Comparison of ENCODE assay signal across 18 cellular contexts in the genomic region with DNA sequence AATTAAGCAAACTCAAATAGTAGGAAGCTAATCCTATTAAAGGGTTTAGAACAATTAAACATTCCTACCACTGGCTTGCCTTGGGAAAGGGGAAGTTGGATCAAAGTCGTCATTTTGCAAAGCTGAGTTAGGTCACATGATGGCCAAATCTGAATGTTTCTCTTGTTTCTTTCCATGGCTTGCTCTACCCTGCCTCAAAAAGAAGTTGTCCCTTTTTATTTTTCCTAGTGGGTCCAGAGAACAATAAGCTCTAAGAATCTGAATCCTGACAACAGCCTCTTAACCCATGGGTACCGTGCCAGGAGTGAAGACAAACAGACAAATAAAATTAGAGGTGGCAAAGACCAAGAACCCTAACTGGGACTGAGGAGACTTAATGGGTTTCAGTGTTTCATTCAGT. TPM values are rescaled to one million over a fixed set of nuclear protein-coding genes. Genes with fewer than 3 reads are reported as not detected.
DNase-seq lines count a peak whose midpoint lies in the region; ATAC-seq and TF ChIP-seq lines count a peak whose summit lies in the region.
"Had no signal": no experiment of that assay in that cellular context is flagged by ENCODE, and none has a peak within 500 bp of the region (broad histone marks: within the 10 kb centered on the region; RNA-seq: fewer than 3 reads in every experiment).

No MANE protein-coding gene starts in this region.

- H3K4me1 Mint-ChIP-seq in dendritic cell treated with granulocyte-macrophage colony-stimulating factor and Interleukin-4, amounts not matched to agents 40 ng/mL and 50 ng/mL, for 4 days (ENCODE audit: low read depth) = peaks cover 37% of the 10 kb centered on the region
- H3K4me1 Mint-ChIP-seq in neural crest cell = peaks cover 4% of the 10 kb centered on the region

- H3K9me3 Mint-ChIP-seq in dendritic cell treated with granulocyte-macrophage colony-stimulating factor and Interleukin-4, amounts not matched to agents 40 ng/mL and 50 ng/mL, for 4 days = no peaks in the 10 kb centered on the region
- no peaks in the 10 kb centered on the region for H3K9me3 Mint-ChIP-seq in neural crest cell

- H3K4me3 Mint-ChIP-seq in dendritic cell treated with granulocyte-macrophage colony-stimulating factor and Interleukin-4, amounts not matched to agents 40 ng/mL and 50 ng/mL, for 4 days = no peak overlapping the region
- no peak overlapping the region for H3K4me3 Mint-ChIP-seq in neural crest cell

- peak overlapping the region; percentile 81 for H3K27ac Mint-ChIP-seq in dendritic cell treated with granulocyte-macrophage colony-stimulating factor and Interleukin-4, amounts not matched to agents 40 ng/mL and 50 ng/mL, for 4 days
- H3K27ac Mint-ChIP-seq in neural crest cell (ENCODE audit: unreplicated experiment) = peak overlapping the region; percentile 81

- intact Hi-C loops in dendritic cell treated with granulocyte-macrophage colony-stimulating factor and Interleukin-4, amounts not matched to agents 40 ng/mL and 50 ng/mL, for 4 days (cut with micrococcal nuclease) = no loop called here

- no peaks in the 10 kb centered on the region for H3K27me3 Mint-ChIP-seq in dendritic cell treated with granulocyte-macrophage colony-stimulating factor and Interleukin-4, amounts not matched to agents 40 ng/mL and 50 ng/mL, for 4 days
- no peaks in the 10 kb centered on the region for H3K27me3 Mint-ChIP-seq in neural crest cell (ENCODE audit: low read depth)

- H3K36me3 Mint-ChIP-seq in dendritic cell treated with granulocyte-macrophage colony-stimulating factor and Interleukin-4, amounts not matched to agents 40 ng/mL and 50 ng/mL, for 4 days (ENCODE audit: low read depth) = peaks cover 87% of the 10 kb centered on the region
- H3K36me3 Mint-ChIP-seq in neural crest cell (ENCODE audit: low read depth) = peaks cover 17% of the 10 kb centered on the region

- no peak for ATAC-seq in GM18868 (IDR thresholded peaks at IDR 0.05; ENCODE audit: unreplicated experiment)
- ATAC-seq: HepG2, Panc1 had no signal

- no peak for TF ChIP-seq CTCF in neural crest cell (conservative IDR thresholded peaks at IDR 0.05)

- DNase-seq in NCI-H82 (lab: John Stamatoyannopoulos, UW) (peak; percentile 29), NCI-H82 treated with DMSO at 0.1 percent for 48 hours (lab: John Stamatoyannopoulos, UW; ENCODE audit: unreplicated experiment) (no peak), neural crest cell (ENCODE audit: low read depth, low spot score) (no peak), DMS153 treated with DMSO at 0.1 percent for 48 hours (lab: John Stamatoyannopoulos, UW; ENCODE audit: unreplicated experiment) (no peak), T-helper 2 cell (no peak)
- DNase-seq in stimulated activated CD4-positive, alpha-beta T cell treated with anti-CD3 and anti-CD28 coated beads, Interleukin-2, amount 100 ng/mL, for 48 hours = no peak
- DNase-seq: KG1, NCI-H1436 treated with DMSO at 0.1 percent for 48 hours, NCI-H2029 treated with DMSO at 0.1 percent for 48 hours, NCI-H510A, Right ventricle myocardium superior, SK-N-SH had no signal

RNA-seq across cellular contexts. Expression of a gene that starts 26.2 kb away (rescaled TPM):
- 0.73 TPM in 1 of 2 replicates, not detected in the other for total RNA-seq in neural crest cell
- total RNA-seq: Daoy, H1, HepG2, Right ventricle myocardium superior had no signal

RNA-seq across cellular contexts. Expression of a gene that starts 32.4 kb away (rescaled TPM):
- total RNA-seq in neural crest cell = 66.6 and 73.1 TPM in 2 replicates

RNA-seq across cellular contexts. Expression of a gene that starts 34.2 kb away (rescaled TPM):
- 32.9 and 33.0 TPM in 2 replicates for total RNA-seq in neural crest cell
